Comparison of ENCODE assay signal across 8 cellular contexts in the genomic region with DNA sequence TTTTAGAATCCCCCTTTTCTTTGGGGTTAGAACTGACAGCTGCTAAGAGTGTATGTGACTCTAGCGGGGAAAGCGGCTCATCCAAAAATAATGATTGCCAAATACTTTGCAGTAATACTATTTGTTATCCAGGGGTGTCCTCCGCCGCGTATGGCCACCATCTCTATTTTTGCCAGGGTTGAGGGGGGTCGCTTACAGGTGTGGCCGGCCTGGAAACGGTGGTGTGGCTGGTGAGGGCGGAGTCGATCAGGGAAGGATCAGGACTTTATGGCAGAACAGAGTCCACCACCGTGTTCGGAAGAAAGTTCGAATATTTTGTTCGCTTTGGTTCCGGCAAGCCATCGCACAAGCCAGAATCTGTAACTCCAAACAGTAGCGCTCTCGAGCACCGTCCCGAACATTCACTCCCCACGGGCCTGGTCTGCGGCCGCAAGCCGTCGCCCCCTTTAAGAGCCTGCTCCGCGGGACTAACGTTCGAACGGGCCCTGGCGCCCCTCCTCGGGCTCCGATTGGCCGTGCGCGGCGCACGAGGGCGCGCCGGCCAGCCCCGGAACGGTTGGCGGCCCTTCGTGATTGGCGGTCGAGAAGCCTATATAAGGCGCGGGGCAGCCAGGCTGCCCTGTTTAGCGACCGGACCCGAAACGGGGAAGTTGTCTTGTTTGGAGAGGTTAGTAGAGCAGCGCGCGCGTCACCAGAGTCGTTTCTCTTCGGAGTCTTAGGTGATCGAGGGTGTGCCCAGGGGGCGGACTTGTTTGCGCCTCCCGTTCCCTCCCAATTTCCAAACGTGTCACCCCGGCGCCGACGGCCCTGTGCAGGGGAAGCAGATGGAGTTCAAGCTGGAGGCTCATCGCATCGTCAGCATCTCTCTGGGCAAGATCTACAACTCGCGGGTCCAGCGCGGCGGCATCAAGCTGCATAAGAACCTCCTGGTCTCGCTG. TPM values are rescaled to one million over a fixed set of nuclear protein-coding genes. Genes with fewer than 3 reads are reported as not detected.
DNase-seq lines count a peak whose midpoint lies in the region; ATAC-seq and TF ChIP-seq lines count a peak whose summit lies in the region.

TSS of gene IER5 (plus strand) at position 622 of the 938 bp plus-strand sequence. CDS start at position 825, 203 bp downstream.

- peaks cover 35% of the 10 kb centered on the region for H4K20me1 ChIP-seq in OCI-LY3 (ENCODE audit: insufficient read depth, low read length)

- peak within 1 kb of the TSS; percentile 86 for H3K4me3 ChIP-seq in OCI-LY3 (ENCODE audit: low read length)
- peak within 1 kb of the TSS; percentile 94 for H3K4me3 ChIP-seq in mesodermal cell (ENCODE audit: extremely low read depth, insufficient read depth, low read length, poor library complexity, severe bottlenecking)

- H3K27ac ChIP-seq in OCI-LY3 (ENCODE audit: low read length) (peak within 1 kb of the TSS; percentile 98), mesodermal cell (ENCODE audit: low read depth, low read length, severe bottlenecking) (peak within 1 kb of the TSS; percentile 41)

- H2AFZ ChIP-seq in OCI-LY3 (ENCODE audit: low read depth, low read length) = no peak within 1 kb of the TSS

- H3K27me3 ChIP-seq in OCI-LY3 (ENCODE audit: low read depth, low read length) = peaks cover 8% of the 10 kb centered on the region

- no peak for TF ChIP-seq CTCF in OCI-LY3 (IDR thresholded peaks at IDR 0.05; ENCODE audit: low read depth, low read length)

- WGBS in mesodermal cell (ENCODE audit: insufficient coverage in 2 of 2), 2 experiments = 3 to 5% methylated on average over 67 to 74 of the region's 76 CpGs

- H3K79me2 ChIP-seq in OCI-LY3 (ENCODE audit: low read length) = peaks cover 66% of the 10 kb centered on the region

- H3K4me2 ChIP-seq in OCI-LY3 (ENCODE audit: low read length) = peak within 1 kb of the TSS; percentile 94

- H3K9me3 ChIP-seq in OCI-LY3 (ENCODE audit: insufficient read depth, low read length) (no peaks in the 10 kb centered on the region), mesodermal cell (ENCODE audit: control insufficient read depth, low read length) (no peaks in the 10 kb centered on the region)

- peaks cover 43% of the 10 kb centered on the region for H3K36me3 ChIP-seq in OCI-LY3 (replicated peaks; ENCODE audit: low read depth, low read length)
- H3K36me3 ChIP-seq in mesodermal cell (ENCODE audit: control insufficient read depth, insufficient read depth, low read length) = peaks cover 28% of the 10 kb centered on the region

- ATAC-seq in GM21528 (IDR thresholded peaks at IDR 0.05; ENCODE audit: low FRiP score, unreplicated experiment) = peak; percentile 75

- in situ Hi-C loops in endometrial microvascular endothelial cells (cut with HindIII; ENCODE audit: inconsistent ontology term, low pct_unique_long_range_greater_than_20kb, low sequenced_read_pairs) = no loop called here

- DNase-seq in DMS 273 treated with DMSO at 0.1 percent for 48 hours (lab: John Stamatoyannopoulos, UW) = peak; percentile 95
- DNase-seq in HuH-7.5 (ENCODE audit: low spot score) = peak; percentile 85
- DNase-seq in activated CD8-positive, alpha-beta memory T cell treated with anti-CD3 and anti-CD28 coated beads, Interleukin-2, amount 50 U/mL, for 4 hours = peak; percentile 96
- peak; percentile 92 to 93 for DNase-seq in stimulated activated CD8-positive, alpha-beta memory T cell treated with anti-CD3 and anti-CD28 coated beads, Interleukin-15, amount 100 ng/mL, for 4 hours (ENCODE audit: low read depth in 2 of 2)

- H3K9ac ChIP-seq in OCI-LY3 (ENCODE audit: low read length) = peak within 1 kb of the TSS; percentile 100

- H3K4me1 ChIP-seq in OCI-LY3 (ENCODE audit: low read length) = peaks cover 54% of the 10 kb centered on the region
- peaks cover 27% of the 10 kb centered on the region for H3K4me1 ChIP-seq in mesodermal cell (ENCODE audit: control insufficient read depth, insufficient read depth, low read length, poor library complexity, severe bottlenecking)

RNA-seq across cellular contexts. Expression of gene IER5, which starts in this region (rescaled TPM):
- 19.7 TPM for total RNA-seq in endometrial microvascular endothelial cells (ENCODE audit: inconsistent ontology term)
- polyA plus RNA-seq in mesodermal cell (2013, experiment 1 of 2) = 11.9 TPM
- polyA plus RNA-seq in mesodermal cell (2013, experiment 2 of 2) = 8.5 TPM

Comparison
In these comparisons a context has a peak if more than half of its experiments do, and no peak if none do; other contexts are left out.
1. Peak in every context shown above with its lines: DNase-seq, ATAC-seq, H3K4me3 ChIP-seq and H3K27ac ChIP-seq.